8 cellular contexts compared by ENCODE assay signal in genomic region chr5:181260720-181261319, GRCh38. TPM values are rescaled to one million over a fixed set of nuclear protein-coding genes. Genes with fewer than 3 reads are reported as not detected.
DNase-seq lines count a peak whose midpoint lies in the region; ATAC-seq and TF ChIP-seq lines count a peak whose summit lies in the region.

Gene TRIM52, minus strand, starts transcription at chr5:181261143. Its CDS starts 330 bp downstream, at chr5:181260813.

- peaks cover 0 to 20% (median 0%) of the 10 kb centered on the region in 3 donors for H3K36me3 ChIP-seq in Peyer's patch
- peaks cover 23% of the 10 kb centered on the region for H3K36me3 ChIP-seq in left ventricle myocardium inferior

- peak; percentile 92 for TF ChIP-seq POLR2A in Peyer's patch (IDR thresholded peaks at IDR 0.05)

- peaks cover 0 to 29% (median 15%) of the 10 kb centered on the region in 4 donors for H3K4me1 ChIP-seq in Peyer's patch
- peaks cover 77% of the 10 kb centered on the region for H3K4me1 ChIP-seq in left ventricle myocardium inferior

- H3K9me3 ChIP-seq in Peyer's patch (no peaks in the 10 kb centered on the region), left ventricle myocardium inferior (replicated peaks) (no peaks in the 10 kb centered on the region)

- ATAC-seq in HG02678 (IDR thresholded peaks at IDR 0.05; ENCODE audit: unreplicated experiment): peak; percentile 85

- intact Hi-C loops in left ventricle myocardium inferior (cut with micrococcal nuclease): no loop called here

- peak within 1 kb of the TSS; percentile 56 to 93 (median 81) for H3K4me3 ChIP-seq in Peyer's patch
- peak within 1 kb of the TSS; percentile 88 for H3K4me3 ChIP-seq in left ventricle myocardium inferior

- peak within 1 kb of the TSS; percentile 95 to 99 (median 98) for H3K27ac ChIP-seq in Peyer's patch
- H3K27ac ChIP-seq in left ventricle myocardium inferior (replicated peaks): peak within 1 kb of the TSS; percentile 100

- DNase-seq in Peyer's patch: peak; percentile 93 to 96 (median 93)
- peak; percentile 81 for DNase-seq in activated naive CD8-positive, alpha-beta T cell treated with anti-CD3 and anti-CD28 coated beads, Interleukin-2, amount 50 U/mL, for 16 hours (ENCODE audit: low read depth, low spot score)
- peak; percentile 92 for DNase-seq in left ventricle myocardium inferior
- DNase-seq in renal cortical epithelial cell (ENCODE audit: low read depth): peak; percentile 74
- no peak for DNase-seq in COLO668 (lab: John Stamatoyannopoulos, UW; ENCODE audit: unreplicated experiment)
- DNase-seq in NCI-H1694 (lab: John Stamatoyannopoulos, UW): no peak

- no peaks in the 10 kb centered on the region for H3K27me3 ChIP-seq in Peyer's patch
- H3K27me3 ChIP-seq in left ventricle myocardium inferior (ENCODE audit: low read depth): no peaks in the 10 kb centered on the region

- TF ChIP-seq CTCF in GM12872 (IDR thresholded peaks at IDR 0.05; ENCODE audit: insufficient read depth, low read depth, low read length) (peak; percentile 22; the same call in 1 of the 3 replicates), Peyer's patch (IDR thresholded peaks at IDR 0.05) (peak in 1 of 6 experiments; percentile 37), left ventricle myocardium inferior (IDR thresholded peaks at IDR 0.05; ENCODE audit: borderline replicate concordance) (peak; percentile 13)

RNA-seq across cellular contexts. Expression of gene TRIM52, which starts in this region (rescaled TPM):
- total RNA-seq in Peyer's patch (10 to 100 TPM; 15.6 to 23.1 (median 20.3) TPM), left ventricle myocardium inferior (8.5 TPM), renal cortical epithelial cell (1.9 and 13.6 TPM in 2 replicates)

Comparison
In these comparisons a context has a peak if more than half of its experiments do, and no peak if none do; other contexts are left out.
1. DNase-seq: peak in Peyer's patch (3 of 3), activated naive CD8-positive, alpha-beta T cell treated with anti-CD3 and anti-CD28 coated beads, Interleukin-2, amount 50 U/mL, for 16 hours (single experiment), left ventricle myocardium inferior (single experiment) and renal cortical epithelial cell (single experiment); none in COLO668 (single experiment) and NCI-H1694 (single experiment).